8 cellular contexts compared by ENCODE assay signal in genomic region chr2:88669371-88670214, GRCh38. TPM values are rescaled to one million over a fixed set of nuclear protein-coding genes. Genes with fewer than 3 reads are reported as not detected.
DNase-seq lines count a peak whose midpoint lies in the region; ATAC-seq and TF ChIP-seq lines count a peak whose summit lies in the region.

No MANE protein-coding gene starts in this region.

- ATAC-seq in GM19395 (IDR thresholded peaks at IDR 0.05; ENCODE audit: unreplicated experiment) (peak; percentile 84), HG03469 (IDR thresholded peaks at IDR 0.05; ENCODE audit: unreplicated experiment) (peak; percentile 71)
- peak; percentile 43 to 64 for ATAC-seq in naive thymus-derived CD8-positive, alpha-beta T cell

- no peak overlapping the region for H3K4me3 Mint-ChIP-seq in endothelial cell (ENCODE audit: unreplicated experiment)
- no peak overlapping the region for H3K4me3 Mint-ChIP-seq in naive thymus-derived CD8-positive, alpha-beta T cell

- no peak overlapping the region for H3K27ac ChIP-seq in SJCRH30

- no peaks in the 10 kb centered on the region for H3K36me3 ChIP-seq in SJCRH30

- no peaks in the 10 kb centered on the region for H3K9me3 Mint-ChIP-seq in endothelial cell (ENCODE audit: unreplicated experiment)
- H3K9me3 Mint-ChIP-seq in naive thymus-derived CD8-positive, alpha-beta T cell: no peaks in the 10 kb centered on the region

- no peak overlapping the region for H3K4me3 ChIP-seq in SJCRH30

- H3K27me3 ChIP-seq in SJCRH30: no peaks in the 10 kb centered on the region

- peaks cover 6% of the 10 kb centered on the region for H3K27me3 Mint-ChIP-seq in endothelial cell (ENCODE audit: unreplicated experiment)
- H3K27me3 Mint-ChIP-seq in naive thymus-derived CD8-positive, alpha-beta T cell: peaks cover 0 to 4% (median 0%) of the 10 kb centered on the region in 5 donors

- no peaks in the 10 kb centered on the region for H3K9me3 ChIP-seq in SJCRH30 (replicated peaks)

- peaks cover 20% of the 10 kb centered on the region for H3K4me1 Mint-ChIP-seq in endothelial cell (ENCODE audit: unreplicated experiment)
- H3K4me1 Mint-ChIP-seq in naive thymus-derived CD8-positive, alpha-beta T cell: peaks cover 2 to 5% (median 3%) of the 10 kb centered on the region in 4 donors

- POLR2A ChIA-PET in naive thymus-derived CD8-positive, alpha-beta T cell (lab: Charles Lee): no interaction called here

- peak; percentile 70 for TF ChIP-seq CTCF in endothelial cell (IDR thresholded peaks at IDR 0.05; ENCODE audit: unreplicated experiment)

- peaks cover 10% of the 10 kb centered on the region for H3K4me1 ChIP-seq in SJCRH30

- peak; percentile 5 for DNase-seq in NK-92 treated with Interleukin-12 subunit alpha and Interleukin-12 subunit beta, amount 100 ng/mL, for 24 hours (lab: John Stamatoyannopoulos, UW)
- DNase-seq in NK-92 (lab: John Stamatoyannopoulos, UW; ENCODE audit: unreplicated experiment): no peak
- peak; percentile 30 to 70 for DNase-seq in SJCRH30
- DNase-seq in endothelial cell (ENCODE audit: low spot score): peak; percentile 31
- DNase-seq in naive thymus-derived CD8-positive, alpha-beta T cell: peak in 3 of 10 donors; percentile 5 to 13 (median 12)
- DNase-seq in activated effector memory CD4-positive, alpha-beta T cell treated with anti-CD3 and anti-CD28 coated beads, Interleukin-2, amount 50 U/mL, for 16 hours: no peak

- no peaks in the 10 kb centered on the region for H3K36me3 Mint-ChIP-seq in endothelial cell (ENCODE audit: low read depth, unreplicated experiment)
- no peaks in the 10 kb centered on the region for H3K36me3 Mint-ChIP-seq in naive thymus-derived CD8-positive, alpha-beta T cell

- no peak overlapping the region for H3K27ac Mint-ChIP-seq in endothelial cell (ENCODE audit: unreplicated experiment)
- H3K27ac Mint-ChIP-seq in naive thymus-derived CD8-positive, alpha-beta T cell: no peak overlapping the region

RNA-seq across cellular contexts. Expression of gene RPIA, which starts 21.9 kb away (rescaled TPM):
- total RNA-seq in SJCRH30 (2014; rRNA removed; shearing (Covaris generic)): 15.6 and 18.3 TPM in 2 replicates
- total RNA-seq in endothelial cell (ENCODE audit: unreplicated experiment): 22.4 TPM
- 10 to 100 TPM; 31.6 to 31.8 TPM for total RNA-seq in naive thymus-derived CD8-positive, alpha-beta T cell
- polyA plus RNA-seq in naive thymus-derived CD8-positive, alpha-beta T cell: 10 to 100 TPM; 59.7 to 72.8 (median 64.9) TPM

RNA-seq across cellular contexts. Expression of gene EIF2AK3, which starts 42.3 kb away (rescaled TPM):
- 20.8 and 26.3 TPM in 2 replicates for total RNA-seq in SJCRH30 (2014; rRNA removed; shearing (Covaris generic))
- total RNA-seq in endothelial cell (ENCODE audit: unreplicated experiment): 17.1 TPM
- 10 to 100 TPM; 28.4 to 29.8 TPM for total RNA-seq in naive thymus-derived CD8-positive, alpha-beta T cell
- 1 to 10 TPM; 3.1 to 8.9 (median 3.1) TPM for polyA plus RNA-seq in naive thymus-derived CD8-positive, alpha-beta T cell

Comparison
In these comparisons a context has a peak if more than half of its experiments do, and no peak if none do; other contexts are left out.
1. DNase-seq: peak in NK-92 treated with Interleukin-12 subunit alpha and Interleukin-12 subunit beta, amount 100 ng/mL, for 24 hours (single experiment), SJCRH30 (2 of 2) and endothelial cell (single experiment); none in NK-92 (single experiment) and activated effector memory CD4-positive, alpha-beta T cell treated with anti-CD3 and anti-CD28 coated beads, Interleukin-2, amount 50 U/mL, for 16 hours (single experiment).
2. Peak in every context shown above with its lines, with median percentiles within 50 percentile points of each other: ATAC-seq.